8 cellular contexts compared by ENCODE assay signal in the genomic region with DNA sequence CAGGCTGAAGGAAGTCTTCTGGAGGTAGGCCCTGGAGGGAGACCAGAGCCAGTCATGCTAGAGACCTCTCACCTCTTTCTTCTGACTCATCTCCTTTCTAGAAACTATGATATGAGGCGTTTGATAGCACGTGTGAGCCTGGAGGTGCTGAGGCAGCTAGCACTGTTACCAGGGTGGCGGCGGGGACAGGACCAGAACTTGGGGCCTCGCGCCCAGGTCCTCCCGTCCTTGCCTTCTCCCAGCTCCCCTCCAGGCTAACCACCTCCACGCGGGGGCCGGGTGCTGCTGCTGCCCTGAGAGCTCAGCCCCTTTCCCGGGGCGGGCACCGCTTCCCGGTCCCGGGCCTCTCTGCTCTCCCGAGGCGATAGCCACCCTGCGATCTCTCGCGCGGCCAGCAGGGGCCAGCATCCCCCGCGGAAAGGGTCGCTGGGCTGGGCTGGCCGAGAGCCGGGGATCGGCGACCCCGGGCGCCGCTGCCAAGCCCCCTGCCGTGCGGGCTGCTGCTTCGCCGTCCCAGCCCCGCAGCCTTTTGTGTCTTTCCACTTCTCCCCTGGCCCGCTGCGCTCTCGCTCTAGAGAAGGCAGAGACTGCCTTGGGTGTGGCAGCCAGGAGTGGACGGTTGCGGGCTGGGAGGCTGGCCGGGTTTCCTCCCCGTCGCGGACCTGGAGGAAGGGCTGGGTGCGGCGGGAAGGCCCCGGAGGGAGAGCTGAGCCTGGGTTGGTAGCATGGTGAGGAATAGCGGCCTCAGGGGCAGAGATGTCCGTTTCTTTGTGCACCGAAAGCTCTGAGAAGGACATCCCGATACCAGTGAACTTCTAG. TPM values are rescaled to one million over a fixed set of nuclear protein-coding genes. Genes with fewer than 3 reads are reported as not detected.
DNase-seq lines count a peak whose midpoint lies in the region; ATAC-seq and TF ChIP-seq lines count a peak whose summit lies in the region.

No MANE protein-coding gene starts in this region.

- ATAC-seq in GM18909 (IDR thresholded peaks at IDR 0.05; ENCODE audit: poor library complexity, unreplicated experiment), result peak; percentile 90
- ATAC-seq in HG03139 (IDR thresholded peaks at IDR 0.05; ENCODE audit: unreplicated experiment), result peak; percentile 79
- peak; percentile 95 for ATAC-seq in activated CD8-positive, alpha-beta T cell treated with anti-CD3 and anti-CD28 coated beads, Interleukin-2, amount 10 ng/mL, durations not matched to agents 7 days and 5 days

- TF ChIP-seq CTCF in BE2C (IDR thresholded peaks at IDR 0.05; ENCODE audit: low read depth, low read length), result peak; percentile 61

- H3K4me3 ChIP-seq in BE2C (ENCODE audit: low read depth, low read length) (peak overlapping the region; percentile 62), ectodermal cell (ENCODE audit: insufficient read depth, low read depth, low read length) (peak overlapping the region; percentile 52)

- POLR2A ChIA-PET in activated CD8-positive, alpha-beta T cell treated with anti-CD3 and anti-CD28 coated beads, Interleukin-2, amount 10 ng/mL, durations not matched to agents 7 days and 5 days (lab: Charles Lee), result no interaction called here

- H3K4me1 ChIP-seq in BE2C (no peaks in the 10 kb centered on the region), ectodermal cell (ENCODE audit: control insufficient read depth, insufficient read depth, low read length) (no peaks in the 10 kb centered on the region)

- no peak overlapping the region for H3K27ac ChIP-seq in ectodermal cell (ENCODE audit: insufficient read depth, low read depth, low read length, poor library complexity, severe bottlenecking)

- peak overlapping the region; percentile 52 for H3K4me3 Mint-ChIP-seq in activated CD8-positive, alpha-beta T cell treated with anti-CD3 and anti-CD28 coated beads, Interleukin-2, amount 10 ng/mL, durations not matched to agents 7 days and 5 days

- H3K9me3 Mint-ChIP-seq in activated CD8-positive, alpha-beta T cell treated with anti-CD3 and anti-CD28 coated beads, Interleukin-2, amount 10 ng/mL, durations not matched to agents 7 days and 5 days (ENCODE audit: insufficient read depth), result no peaks in the 10 kb centered on the region

- 8 to 9% methylated on average over 52 of the region's 52 CpGs for WGBS in ectodermal cell, 2 experiments

- peaks cover 2% of the 10 kb centered on the region for H3K4me1 Mint-ChIP-seq in activated CD8-positive, alpha-beta T cell treated with anti-CD3 and anti-CD28 coated beads, Interleukin-2, amount 10 ng/mL, durations not matched to agents 7 days and 5 days (ENCODE audit: low read depth)

- H3K36me3 Mint-ChIP-seq in activated CD8-positive, alpha-beta T cell treated with anti-CD3 and anti-CD28 coated beads, Interleukin-2, amount 10 ng/mL, durations not matched to agents 7 days and 5 days (ENCODE audit: low read depth), result no peaks in the 10 kb centered on the region

- DNase-seq in BE2C (peak; percentile 74), NCI-H526 (lab: John Stamatoyannopoulos, UW) (peak; percentile 53 to 86), lung microvascular endothelial cell (ENCODE audit: low read depth in 2 of 2) (peak; percentile 65 to 74)
- DNase-seq in activated CD8-positive, alpha-beta T cell treated with anti-CD3 and anti-CD28 coated beads, Interleukin-2, amount 10 ng/mL, durations not matched to agents 7 days and 5 days, result peak; percentile 61
- peak; percentile 27 to 63 (median 52) for DNase-seq in stimulated activated CD4-positive, alpha-beta T cell treated with anti-CD3 and anti-CD28 coated beads, TNF-alpha, amount 100 ng/mL, for 24 hours (ENCODE audit: low read depth in 3 of 3)

- no peaks in the 10 kb centered on the region for H3K27me3 ChIP-seq in BE2C
- H3K27me3 ChIP-seq in ectodermal cell (ENCODE audit: control insufficient read depth, insufficient read depth, low read length, poor library complexity, severe bottlenecking), result peaks cover 14% of the 10 kb centered on the region

- CTCF ChIA-PET in activated CD8-positive, alpha-beta T cell treated with anti-CD3 and anti-CD28 coated beads, Interleukin-2, amount 10 ng/mL, durations not matched to agents 7 days and 5 days (lab: Charles Lee), result interaction anchor here (0.7 to 4.3 kb wide), 38 partner anchors 9 to 1030 kb away, joined by 3 to 83 read pairs (median 4); no protein-coding TSS in a partner anchor

- H3K27me3 Mint-ChIP-seq in activated CD8-positive, alpha-beta T cell treated with anti-CD3 and anti-CD28 coated beads, Interleukin-2, amount 10 ng/mL, durations not matched to agents 7 days and 5 days (ENCODE audit: low read depth), result peaks cover 6% of the 10 kb centered on the region

- H3K9me3 ChIP-seq in BE2C, result no peaks in the 10 kb centered on the region
- H3K9me3 ChIP-seq in ectodermal cell (ENCODE audit: control insufficient read depth, low read length), result no peaks in the 10 kb centered on the region

- no peak overlapping the region for H3K27ac Mint-ChIP-seq in activated CD8-positive, alpha-beta T cell treated with anti-CD3 and anti-CD28 coated beads, Interleukin-2, amount 10 ng/mL, durations not matched to agents 7 days and 5 days

- no peaks in the 10 kb centered on the region for H3K36me3 ChIP-seq in BE2C
- no peaks in the 10 kb centered on the region for H3K36me3 ChIP-seq in ectodermal cell (ENCODE audit: control insufficient read depth, insufficient read depth, low read length)

RNA-seq across cellular contexts. Expression of gene TMEM17, which starts 49.1 kb away (rescaled TPM):
- 0.54 TPM for polyA plus RNA-seq in BE2C (2012; ENCODE audit: insufficient read depth, insufficient read length, low read depth)
- not detected for total RNA-seq in activated CD8-positive, alpha-beta T cell treated with anti-CD3 and anti-CD28 coated beads, Interleukin-2, amount 10 ng/mL, durations not matched to agents 7 days and 5 days
- polyA plus RNA-seq in ectodermal cell (2013, experiment 1 of 4), result 2.9 TPM
- polyA plus RNA-seq in ectodermal cell (2013, experiment 2 of 4), result 3.5 TPM
- polyA plus RNA-seq in ectodermal cell (2013, experiment 3 of 4), result 3.4 TPM
- 3.9 TPM for polyA plus RNA-seq in ectodermal cell (2013, experiment 4 of 4)
- total RNA-seq in lung microvascular endothelial cell, result 0.99 and 1.1 TPM in 2 replicates
